Comparison of ENCODE assay signal across 13 cellular contexts in the genomic region with DNA sequence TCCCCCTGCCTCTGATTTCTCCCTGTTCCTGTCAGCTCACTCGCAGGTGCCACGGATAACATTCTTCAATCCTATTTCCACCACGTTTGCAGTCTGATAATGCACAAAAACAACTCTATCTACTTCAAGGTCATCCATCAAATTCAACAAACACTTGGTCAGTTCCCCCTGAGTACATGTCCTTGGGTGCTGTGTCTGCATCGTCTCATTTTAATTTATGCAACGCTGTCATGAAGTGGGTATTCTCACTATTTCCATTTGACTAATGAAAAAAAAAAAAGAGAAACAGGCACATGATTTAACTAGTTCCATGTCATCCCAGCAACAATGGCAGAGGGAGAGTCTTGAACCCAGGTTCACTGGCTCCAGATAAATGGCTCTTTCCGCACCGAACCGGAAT.
DNase-seq lines count a peak whose midpoint lies in the region; TF ChIP-seq lines count a peak whose summit lies in the region.
"Had no signal": no experiment of that assay in that cellular context is flagged by ENCODE, and none has a peak within 500 bp of the region (broad histone marks: within the 10 kb centered on the region; RNA-seq: fewer than 3 reads in every experiment).

No MANE protein-coding gene starts in this region.

- no peaks in the 10 kb centered on the region for H3K9me3 ChIP-seq in cardiac muscle cell (ENCODE audit: low read depth)
- H3K9me3 ChIP-seq in left ventricle myocardium inferior (replicated peaks), result no peaks in the 10 kb centered on the region
- H3K9me3 ChIP-seq in muscle layer of colon (ENCODE audit: low read length), result no peaks in the 10 kb centered on the region
- H3K9me3 ChIP-seq in uterus, result no peaks in the 10 kb centered on the region
- no peaks in the 10 kb centered on the region for H3K9me3 ChIP-seq in WERI-Rb-1 (ENCODE audit: severe bottlenecking)

- peaks cover 5% of the 10 kb centered on the region for H3K4me1 ChIP-seq in cardiac muscle cell (ENCODE audit: low read depth)
- H3K4me1 ChIP-seq in left ventricle myocardium inferior, result peaks cover 38% of the 10 kb centered on the region
- H3K4me1 ChIP-seq in muscle layer of colon (ENCODE audit: insufficient read depth, low read length), result peaks cover 37% of the 10 kb centered on the region
- peaks cover 0 to 20% of the 10 kb centered on the region in 2 donors for H3K4me1 ChIP-seq in uterus

- no peak overlapping the region for H3K9ac ChIP-seq in muscle layer of colon (ENCODE audit: low read length)

- H3K27me3 ChIP-seq in cardiac muscle cell, result no peaks in the 10 kb centered on the region
- no peaks in the 10 kb centered on the region for H3K27me3 ChIP-seq in left ventricle myocardium inferior (ENCODE audit: low read depth)
- no peaks in the 10 kb centered on the region for H3K27me3 ChIP-seq in muscle layer of colon (ENCODE audit: control insufficient read depth in 1 of 2, insufficient read depth in 2 of 2, low read length in 2 of 2)
- no peaks in the 10 kb centered on the region for H3K27me3 ChIP-seq in uterus
- H3K27me3 ChIP-seq in WERI-Rb-1 (ENCODE audit: insufficient read depth, low read depth, severe bottlenecking), result no peaks in the 10 kb centered on the region

- H3K4me3 ChIP-seq in cardiac muscle cell (no peak overlapping the region), left ventricle myocardium inferior (no peak overlapping the region), muscle layer of colon (ENCODE audit: low read depth in 1 of 2, low read length in 2 of 2) (no peak overlapping the region), uterus (no peak overlapping the region), WERI-Rb-1 (ENCODE audit: low read depth, low read length) (no peak overlapping the region)

- intact Hi-C loops in left ventricle myocardium inferior (cut with micrococcal nuclease) (no loop called here), uterus (cut with DNase I; ENCODE audit: low total_unique reads) (no loop called here)

- peak overlapping the region; percentile 18 for H3K27ac ChIP-seq in cardiac muscle cell
- H3K27ac ChIP-seq in left ventricle myocardium inferior (replicated peaks), result peak overlapping the region; percentile 69
- peak overlapping the region; percentile 21 for H3K27ac ChIP-seq in muscle layer of colon (ENCODE audit: low read depth, low read length)
- peak overlapping the region; percentile 1 to 69 for H3K27ac ChIP-seq in uterus
- no peak overlapping the region for H3K27ac ChIP-seq in WERI-Rb-1
- H3K27ac ChIP-seq: HL-60 had no signal

- TF ChIP-seq POLR2A in uterus (IDR thresholded peaks at IDR 0.05), result no peak

- no peaks in the 10 kb centered on the region for H3K36me3 ChIP-seq in cardiac muscle cell
- no peaks in the 10 kb centered on the region for H3K36me3 ChIP-seq in left ventricle myocardium inferior
- no peaks in the 10 kb centered on the region for H3K36me3 ChIP-seq in muscle layer of colon (ENCODE audit: insufficient read depth, low read length)
- H3K36me3 ChIP-seq in uterus, result no peaks in the 10 kb centered on the region
- H3K36me3 ChIP-seq in WERI-Rb-1, result no peaks in the 10 kb centered on the region

- DNase-seq in cardiac muscle cell (ENCODE audit: low read depth in 1 of 2, low spot score in 1 of 2), result no peak
- no peak for DNase-seq in left ventricle myocardium inferior
- no peak for DNase-seq in uterus
- DNase-seq in stimulated activated naive CD4-positive, alpha-beta T cell (lab: John Stamatoyannopoulos, UW), result no peak
- no peak for DNase-seq in WERI-Rb-1
- no peak for DNase-seq in T-helper 1 cell
- DNase-seq: C1 segment of cervical spinal cord; Calu3; CD4-positive, alpha-beta T cell; DMS 273 treated with DMSO at 0.1 percent for 48 hours; HCEC 1CT had no signal

- TF ChIP-seq CTCF in cardiac muscle cell (IDR thresholded peaks at IDR 0.05; ENCODE audit: low read depth, low read length), result no peak
- TF ChIP-seq CTCF in left ventricle myocardium inferior (IDR thresholded peaks at IDR 0.05; ENCODE audit: borderline replicate concordance), result no peak
- no peak for TF ChIP-seq CTCF in uterus (IDR thresholded peaks at IDR 0.05)
- TF ChIP-seq CTCF in WERI-Rb-1 (IDR thresholded peaks at IDR 0.05; ENCODE audit: low read depth, low read length), result no peak
